8 cellular contexts compared by ENCODE assay signal in genomic region chr3:128879991-128880390, GRCh38. TPM values are rescaled to one million over a fixed set of nuclear protein-coding genes. Genes with fewer than 3 reads are reported as not detected.
DNase-seq lines count a peak whose midpoint lies in the region; ATAC-seq and TF ChIP-seq lines count a peak whose summit lies in the region.

No MANE protein-coding gene starts in this region.

- H3K36me3 ChIP-seq in SJCRH30 (peaks cover 7% of the 10 kb centered on the region), esophagus squamous epithelium (peaks cover 0 to 37% (median 4%) of the 10 kb centered on the region in 3 donors), sigmoid colon (peaks cover 0 to 25% (median 0%) of the 10 kb centered on the region in 4 donors)

- TF ChIP-seq POLR2A in esophagus squamous epithelium (IDR thresholded peaks at IDR 0.05) (no peak), sigmoid colon (IDR thresholded peaks at IDR 0.05) (no peak)

- TF ChIP-seq EP300 in sigmoid colon (IDR thresholded peaks at IDR 0.05) = no peak

- H3K9me3 ChIP-seq in SJCRH30 (replicated peaks) (no peaks in the 10 kb centered on the region; the same call in 1 of the 2 replicates), esophagus squamous epithelium (no peaks in the 10 kb centered on the region), sigmoid colon (no peaks in the 10 kb centered on the region)

- 4% methylated on average over 6 of the region's 6 CpGs; no CpG with 5 or more reads in 1 of the 2 donors for WGBS in esophagus squamous epithelium, 2 donors
- 3 to 4% methylated on average over 6 of the region's 6 CpGs for WGBS in sigmoid colon, 2 donors

- H3K4me1 ChIP-seq in SJCRH30 (no peaks in the 10 kb centered on the region), esophagus squamous epithelium (peaks cover 24 to 71% (median 29%) of the 10 kb centered on the region in 3 donors), sigmoid colon (peaks cover 0 to 37% (median 29%) of the 10 kb centered on the region in 4 donors)

- peak; percentile 17 for DNase-seq in GM10266 (ENCODE audit: extremely low spot score)
- DNase-seq in SJCRH30 = no peak
- no peak for DNase-seq in esophagus squamous epithelium (lab: John Stamatoyannopoulos, UW)
- no peak for DNase-seq in sigmoid colon
- DNase-seq in SIG-M5 (lab: John Stamatoyannopoulos, UW) = no peak
- DNase-seq in activated gamma-delta T cell (lab: John Stamatoyannopoulos, UW) = no peak
- DNase-seq in OCI-M2 (lab: John Stamatoyannopoulos, UW; ENCODE audit: unreplicated experiment) = no peak

- TF ChIP-seq CTCF in GM10266 (IDR thresholded peaks at IDR 0.05; ENCODE audit: control insufficient read depth, insufficient read depth, low read depth, missing control alignments) (no peak), esophagus squamous epithelium (IDR thresholded peaks at IDR 0.05) (no peak), sigmoid colon (IDR thresholded peaks at IDR 0.05) (no peak)

- intact Hi-C loops in esophagus squamous epithelium (cut with DNase I) = no loop called here
- intact Hi-C loops in sigmoid colon (cut with DNase I) = loop anchor here (1.0 to 2.0 kb wide), 4 partner anchors 153 to 261 kb away; partner anchors contain the start of genes RAB7A and RPN1

- peak overlapping the region; percentile 85 for H3K4me3 ChIP-seq in SJCRH30
- peak overlapping the region; percentile 63 to 89 (median 80) for H3K4me3 ChIP-seq in esophagus squamous epithelium
- peak overlapping the region; percentile 62 to 81 (median 68) for H3K4me3 ChIP-seq in sigmoid colon

- ATAC-seq in activated CD4-positive, CD25-positive, alpha-beta regulatory T cell treated with anti-CD3 and anti-CD28 coated beads, Interleukin-2, amount 50 U/mL, for 24 hours = no peak

- H3K27me3 ChIP-seq in SJCRH30 (no peaks in the 10 kb centered on the region), esophagus squamous epithelium (no peaks in the 10 kb centered on the region), sigmoid colon (no peaks in the 10 kb centered on the region)

- H3K27ac ChIP-seq in SJCRH30 (peak overlapping the region; percentile 95), esophagus squamous epithelium (peak overlapping the region; percentile 88 to 99 (median 97)), sigmoid colon (peak overlapping the region; percentile 94 to 97 (median 96))

RNA-seq across cellular contexts. Expression of gene ACAD9, which starts 0.6 kb away (rescaled TPM):
- total RNA-seq in SJCRH30 (2014; rRNA removed; shearing (Covaris generic)) = 34.5 and 35.8 TPM in 2 replicates
- total RNA-seq in esophagus squamous epithelium (10 to 100 TPM; 41.3 to 52.7 (median 43.1) TPM), sigmoid colon (10 to 100 TPM; 30.3 to 40.5 (median 34.4) TPM)
- 10 to 100 TPM; 16.2 to 32.4 (median 18.5) TPM for polyA plus RNA-seq in sigmoid colon
